Comparison of ENCODE assay signal across 1 cellular context in genomic region chr19:39480337-39481228, GRCh38.
TF ChIP-seq lines count a peak whose summit lies in the region.

Gene TIMM50, plus strand, starts transcription at chr19:39480838. Its CDS starts 16 bp downstream, at chr19:39480854.

TF ChIP-seq in K562, 482 proteins besides CTCF, POLR2A, EP300 and RAD21 (continued from another document and continues in another):
- TF ChIP-seq ETS1 (conservative IDR thresholded peaks at IDR 0.05; ENCODE audit: control insufficient read depth, low read depth, low read length), result peak; percentile 59
- TF ChIP-seq BRF2 (IDR thresholded peaks at IDR 0.05; ENCODE audit: borderline replicate concordance, insufficient read depth, insufficient read length), result no peak
- TF ChIP-seq SMARCA4 (IDR thresholded peaks at IDR 0.05), result peak; percentile 64
- peak; percentile 86 for TF ChIP-seq RB1 (IDR thresholded peaks at IDR 0.05; ENCODE audit: low read depth)
- TF ChIP-seq KLF16 (IDR thresholded peaks at IDR 0.05), result peak; percentile 87
- TF ChIP-seq NKRF (IDR thresholded peaks at IDR 0.05; ENCODE audit: borderline replicate concordance), result peak; percentile 85
- TF ChIP-seq TCF3 (CRISPR knock-in tag; IDR thresholded peaks at IDR 0.05), result peak; percentile 48
- no peak for TF ChIP-seq GATAD2A (IDR thresholded peaks at IDR 0.05)
- TF ChIP-seq GMEB1 (CRISPR knock-in tag; IDR thresholded peaks at IDR 0.05), result no peak
- TF ChIP-seq ETS2 (tag; IDR thresholded peaks at IDR 0.05; ENCODE audit: borderline replicate concordance, poor library complexity, severe bottlenecking), result no peak
- peak; percentile 35; the same call in 1 of the 2 replicates for TF ChIP-seq USF1 (CRISPR knock-in tag; IDR thresholded peaks at IDR 0.05)
- no peak for TF ChIP-seq CHD7 (IDR thresholded peaks at IDR 0.05; ENCODE audit: low read depth, low read length)
- TF ChIP-seq ZBTB12 (CRISPR knock-in tag; IDR thresholded peaks at IDR 0.05), result peak; percentile 80
- no peak for TF ChIP-seq ZNF212 (CRISPR knock-in tag; IDR thresholded peaks at IDR 0.05)
- TF ChIP-seq CREM (IDR thresholded peaks at IDR 0.05; ENCODE audit: low read depth), result peak; percentile 91
- no peak for TF ChIP-seq CBFA2T2 (conservative IDR thresholded peaks at IDR 0.05)
- TF ChIP-seq GABPA (tag; conservative IDR thresholded peaks at IDR 0.05; ENCODE audit: low read depth), result 0 out of 2 replicates have a peak, but pooled peaks have one; percentile 27
- no peak for TF ChIP-seq MCM3 (IDR thresholded peaks at IDR 0.05)
- TF ChIP-seq MEF2D (tag; conservative IDR thresholded peaks at IDR 0.05; ENCODE audit: low read depth), result no peak
- peak; percentile 100 for TF ChIP-seq MTA3 (IDR thresholded peaks at IDR 0.05; ENCODE audit: borderline replicate concordance)
- peak; percentile 90 for TF ChIP-seq CTBP1 (IDR thresholded peaks at IDR 0.05; ENCODE audit: borderline replicate concordance)
- TF ChIP-seq XRCC4 (IDR thresholded peaks at IDR 0.05; ENCODE audit: extremely low read depth, insufficient read depth, insufficient read length), result no peak
- TF ChIP-seq EP400 (IDR thresholded peaks at IDR 0.05), result peak; percentile 90
- TF ChIP-seq PYGO2 (tag; IDR thresholded peaks at IDR 0.05), result no peak
- no peak for TF ChIP-seq IRF9 (tag; IDR thresholded peaks at IDR 0.05)
- no peak for TF ChIP-seq PHB (CRISPR knock-in tag; IDR thresholded peaks at IDR 0.05)
- TF ChIP-seq TAF7 (tag; IDR thresholded peaks at IDR 0.05), result peak; percentile 68; the same call in 1 of the 2 replicates
- TF ChIP-seq NR2F6 (CRISPR knock-in tag; IDR thresholded peaks at IDR 0.05), result no peak
- no peak for TF ChIP-seq RBM17 (IDR thresholded peaks at IDR 0.05; ENCODE audit: borderline replicate concordance, low read depth, low read length)
- TF ChIP-seq GTF2F1 (IDR thresholded peaks at IDR 0.05; ENCODE audit: low read depth, low read length), result no peak; the same call in 1 of the 2 replicates
- TF ChIP-seq HNRNPLL (IDR thresholded peaks at IDR 0.05; ENCODE audit: low read depth, low read length, poor library complexity, severe bottlenecking), result peak; percentile 41
- no peak for TF ChIP-seq TCFL5 (CRISPR knock-in tag; conservative IDR thresholded peaks at IDR 0.05)
- TF ChIP-seq ZZZ3 (IDR thresholded peaks at IDR 0.05), result no peak
- no peak for TF ChIP-seq ZNF324 (CRISPR knock-in tag; IDR thresholded peaks at IDR 0.05)
- TF ChIP-seq ARID2 (IDR thresholded peaks at IDR 0.05), result no peak
- no peak for TF ChIP-seq ZBTB11 (CRISPR knock-in tag; IDR thresholded peaks at IDR 0.05)
